9 cellular contexts compared by ENCODE assay signal in the genomic region with DNA sequence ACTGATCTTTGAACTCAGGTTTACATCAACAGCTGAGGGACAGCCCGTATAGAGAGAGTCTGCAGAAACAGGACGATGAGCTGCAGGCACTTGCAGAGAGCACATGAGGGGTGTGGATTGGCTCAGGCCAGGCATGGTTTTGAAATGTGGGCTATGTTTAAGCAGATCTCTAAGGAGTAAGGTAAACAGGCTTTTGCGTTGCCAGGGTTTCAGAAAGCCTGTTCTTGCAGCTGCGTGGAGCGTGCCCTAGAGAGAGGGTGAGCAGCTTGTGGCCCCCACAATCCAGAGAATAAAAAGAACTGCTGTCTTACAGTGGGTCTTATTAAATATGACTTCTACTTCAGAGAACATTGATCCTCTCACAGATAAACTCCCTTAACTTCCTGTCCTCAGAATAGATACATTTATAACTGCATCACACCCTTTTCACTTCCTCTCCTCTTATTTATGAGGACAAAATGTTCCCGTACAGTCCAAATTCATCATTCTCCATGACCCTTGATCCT.
A peak's percentile ranks its signal among the peaks of the same experiment; 100 is the strongest.
DNase-seq lines count a peak whose midpoint lies in the region; ATAC-seq and TF ChIP-seq lines count a peak whose summit lies in the region.
"Had no signal": no experiment of that assay in that cellular context is flagged by ENCODE, and none has a peak within 500 bp of the region (broad histone marks: within the 10 kb centered on the region; RNA-seq: fewer than 3 reads in every experiment).

No MANE protein-coding gene starts in this region.

- DNase-seq in NCI-H748 (lab: John Stamatoyannopoulos, UW; ENCODE audit: unreplicated experiment) (peak; percentile 74), left kidney (ENCODE audit: low read depth, low spot score) (peak; percentile 25), NCI-H2171 treated with DMSO at 0.1 percent for 48 hours (lab: John Stamatoyannopoulos, UW) (no peak), Caco-2 (no peak), HuH-7.5 (ENCODE audit: low spot score) (no peak), osteocyte (ENCODE audit: extremely low spot score, unreplicated experiment) (no peak)

- H3K4me3 Mint-ChIP-seq in Caco-2 (ENCODE audit: unreplicated experiment) (no peak overlapping the region), osteocyte (ENCODE audit: unreplicated experiment) (no peak overlapping the region)

- H3K4me3 ChIP-seq in Caco-2 (ENCODE audit: low read depth, low read length): no peak overlapping the region
- H3K4me3 ChIP-seq: tibial artery had no signal

- no peaks in the 10 kb centered on the region for H3K27me3 ChIP-seq in Caco-2 (replicated peaks; ENCODE audit: control insufficient read depth, insufficient read depth, low read length)
- H3K27me3 ChIP-seq: tibial artery had no signal

- ATAC-seq in GM18498 (IDR thresholded peaks at IDR 0.05; ENCODE audit: unreplicated experiment): peak; percentile 66
- ATAC-seq in GM21619 (IDR thresholded peaks at IDR 0.05; ENCODE audit: unreplicated experiment): peak; percentile 52

- H3K4me1 ChIP-seq in Caco-2: no peaks in the 10 kb centered on the region
- H3K4me1 ChIP-seq: tibial artery had no signal

- BruUV-seq in Caco-2 (replicated peaks; lab: Mats Ljungman, UMichigan): no TSS peak

- H3K9me3 ChIP-seq in Caco-2: no peaks in the 10 kb centered on the region
- H3K9me3 ChIP-seq: tibial artery had no signal

- intact Hi-C loops in Caco-2 (cut with micrococcal nuclease; ENCODE audit: unreplicated experiment): loop anchor here (5.0 kb wide), 2 partner anchors 44 to 1189 kb away; no protein-coding TSS in a partner anchor

- CTCF ChIA-PET in Caco-2 (lab: Charles Lee): interaction anchor here (0.7 kb wide), 1 partner anchor 114 kb away, joined by 3 read pairs; no protein-coding TSS in a partner anchor

- no peaks in the 10 kb centered on the region for H3K36me3 ChIP-seq in Caco-2 (ENCODE audit: control insufficient read depth, insufficient read depth, low read length)
- H3K36me3 ChIP-seq: tibial artery had no signal

- no peak for TF ChIP-seq CTCF in Caco-2 (IDR thresholded peaks at IDR 0.05; ENCODE audit: insufficient read depth in 1 of 2, low read depth in 1 of 2, low read length in 1 of 2, severe bottlenecking in 1 of 2, unreplicated experiment in 1 of 2)
- no peak for TF ChIP-seq CTCF in osteocyte (IDR thresholded peaks at IDR 0.05)

- H3K27ac Mint-ChIP-seq in Caco-2 (ENCODE audit: unreplicated experiment) (no peak overlapping the region), osteocyte (ENCODE audit: unreplicated experiment) (no peak overlapping the region)

- H3K36me3 Mint-ChIP-seq in Caco-2 (ENCODE audit: insufficient read depth, unreplicated experiment) (no peaks in the 10 kb centered on the region), osteocyte (ENCODE audit: unreplicated experiment) (no peaks in the 10 kb centered on the region)

- peaks cover 4% of the 10 kb centered on the region for H3K27me3 Mint-ChIP-seq in Caco-2 (ENCODE audit: insufficient read depth, unreplicated experiment)
- peaks cover 51% of the 10 kb centered on the region for H3K27me3 Mint-ChIP-seq in osteocyte (ENCODE audit: unreplicated experiment)

- POLR2A ChIA-PET in Caco-2 (lab: Charles Lee): no interaction called here

- H3K9me3 Mint-ChIP-seq in Caco-2 (ENCODE audit: unreplicated experiment) (no peaks in the 10 kb centered on the region), osteocyte (ENCODE audit: unreplicated experiment) (no peaks in the 10 kb centered on the region)

- no peaks in the 10 kb centered on the region for H3K4me1 Mint-ChIP-seq in Caco-2 (ENCODE audit: low read depth, unreplicated experiment)
- H3K4me1 Mint-ChIP-seq in osteocyte (ENCODE audit: unreplicated experiment): no peaks in the 10 kb centered on the region

Comparison
In these comparisons a context has a peak if more than half of its experiments do, and no peak if none do; other contexts are left out.
1. DNase-seq: peak in NCI-H748 (single experiment) and left kidney (single experiment); none in NCI-H2171 treated with DMSO at 0.1 percent for 48 hours (single experiment), Caco-2 (0 of 2), HuH-7.5 (single experiment) and osteocyte (single experiment).